In genomic region chr3:195900426-195901355, GRCh38 we compare ENCODE assay signal across 9 cellular contexts. TPM values are rescaled to one million over a fixed set of nuclear protein-coding genes. Genes with fewer than 3 reads are reported as not detected.
DNase-seq lines count a peak whose midpoint lies in the region; ATAC-seq and TF ChIP-seq lines count a peak whose summit lies in the region.
"Had no signal": no experiment of that assay in that cellular context is flagged by ENCODE, and none has a peak within 500 bp of the region (broad histone marks: within the 10 kb centered on the region; RNA-seq: fewer than 3 reads in every experiment).

No MANE protein-coding gene starts in this region.

- H3K27me3 ChIP-seq in heart right ventricle, result no peaks in the 10 kb centered on the region
- H3K27me3 ChIP-seq in smooth muscle cell (ENCODE audit: low read depth), result no peaks in the 10 kb centered on the region
- no peaks in the 10 kb centered on the region for H3K27me3 ChIP-seq in PC-9 (ENCODE audit: insufficient read depth, low read depth)

- peak; percentile 90 for DNase-seq in AG20443 (ENCODE audit: low spot score)
- no peak for DNase-seq in activated T-helper 1 cell treated with anti-CD3 and anti-CD28 coated beads, Interleukin-12 subunit alpha, Interleukin-12 subunit beta, Interleukin-2, Interleukin-4 antibody, amounts not matched to agents 30 ng/mL and 10 ng/mL and 1 ng/mL, durations not matched to agents 14 hours and 24 hours and 36 hours (ENCODE audit: low spot score)
- DNase-seq in heart right ventricle, result peak; percentile 44 to 56
- DNase-seq in smooth muscle cell (lab: John Stamatoyannopoulos, UW; ENCODE audit: unreplicated experiment), result no peak
- no peak for DNase-seq in iPS-NIHi7 (ENCODE audit: extremely low spot score)
- no peak for DNase-seq in PC-9
- DNase-seq: DND-41 had no signal

- no peak overlapping the region for H3K4me2 ChIP-seq in smooth muscle cell
- H3K4me2 ChIP-seq in PC-9, result no peak overlapping the region

- H2AFZ ChIP-seq in smooth muscle cell (ENCODE audit: low read depth), result no peak overlapping the region
- no peak overlapping the region for H2AFZ ChIP-seq in PC-9

- POLR2A ChIA-PET in PC-9 (lab: Charles Lee; ENCODE audit: unreplicated experiment), result interaction anchor here (0.7 kb wide), 1 partner anchor 330 kb away, joined by 3 read pairs; no protein-coding TSS in a partner anchor

- H3K27ac ChIP-seq in heart right ventricle (peak overlapping the region in 6 of 10 donors; percentile 0 to 83 (median 42)), smooth muscle cell (ENCODE audit: low read depth) (peak overlapping the region; percentile 49), PC-9 (no peak overlapping the region)

- peaks cover 39 to 71% (median 70%) of the 10 kb centered on the region in 3 donors for H3K4me1 Mint-ChIP-seq in IgD-negative memory B cell
- peaks cover 78% of the 10 kb centered on the region for H3K4me1 Mint-ChIP-seq in activated T-helper 1 cell treated with anti-CD3 and anti-CD28 coated beads, Interleukin-12 subunit alpha, Interleukin-12 subunit beta, Interleukin-2, Interleukin-4 antibody, amounts not matched to agents 30 ng/mL and 10 ng/mL and 1 ng/mL, durations not matched to agents 14 hours and 24 hours and 36 hours (ENCODE audit: low read depth)

- no peaks in the 10 kb centered on the region for H3K9me2 ChIP-seq in PC-9 (ENCODE audit: insufficient read depth)

- H3K9me3 ChIP-seq in heart right ventricle (no peaks in the 10 kb centered on the region), smooth muscle cell (replicated peaks; ENCODE audit: low read depth) (no peaks in the 10 kb centered on the region), PC-9 (ENCODE audit: insufficient read depth, low read depth) (no peaks in the 10 kb centered on the region)

- CTCF ChIA-PET in PC-9 (lab: Charles Lee), result interaction anchor here (1.0 kb wide), 1 partner anchor 41 kb away, joined by 4 read pairs; no protein-coding TSS in a partner anchor

- H3K27ac Mint-ChIP-seq in IgD-negative memory B cell, result peak overlapping the region; percentile 83 to 95 (median 84)
- peak overlapping the region; percentile 56 for H3K27ac Mint-ChIP-seq in activated T-helper 1 cell treated with anti-CD3 and anti-CD28 coated beads, Interleukin-12 subunit alpha, Interleukin-12 subunit beta, Interleukin-2, Interleukin-4 antibody, amounts not matched to agents 30 ng/mL and 10 ng/mL and 1 ng/mL, durations not matched to agents 14 hours and 24 hours and 36 hours

- H3F3A ChIP-seq in smooth muscle cell (ENCODE audit: low read depth) (peaks cover 6% of the 10 kb centered on the region), PC-9 (ENCODE audit: insufficient read depth, low read depth) (peaks cover 40% of the 10 kb centered on the region)

- TF ChIP-seq CTCF in heart right ventricle (IDR thresholded peaks at IDR 0.05) (no peak), smooth muscle cell (IDR thresholded peaks at IDR 0.05; ENCODE audit: borderline replicate concordance, insufficient read depth, poor library complexity, severe bottlenecking) (no peak), PC-9 (conservative IDR thresholded peaks at IDR 0.05) (no peak)

- peak overlapping the region; percentile 8 to 92 (median 79) for H3K4me3 Mint-ChIP-seq in IgD-negative memory B cell
- peak overlapping the region; percentile 19 for H3K4me3 Mint-ChIP-seq in activated T-helper 1 cell treated with anti-CD3 and anti-CD28 coated beads, Interleukin-12 subunit alpha, Interleukin-12 subunit beta, Interleukin-2, Interleukin-4 antibody, amounts not matched to agents 30 ng/mL and 10 ng/mL and 1 ng/mL, durations not matched to agents 14 hours and 24 hours and 36 hours

- H3K36me3 Mint-ChIP-seq in IgD-negative memory B cell, result no peaks in the 10 kb centered on the region
- peaks cover 38% of the 10 kb centered on the region for H3K36me3 Mint-ChIP-seq in activated T-helper 1 cell treated with anti-CD3 and anti-CD28 coated beads, Interleukin-12 subunit alpha, Interleukin-12 subunit beta, Interleukin-2, Interleukin-4 antibody, amounts not matched to agents 30 ng/mL and 10 ng/mL and 1 ng/mL, durations not matched to agents 14 hours and 24 hours and 36 hours (ENCODE audit: low read depth)

- H3K4me1 ChIP-seq in heart right ventricle (peaks cover 2 to 89% (median 25%) of the 10 kb centered on the region in 9 donors), smooth muscle cell (ENCODE audit: low read depth) (peaks cover 19% of the 10 kb centered on the region), PC-9 (replicated peaks; ENCODE audit: insufficient read depth) (peaks cover 26% of the 10 kb centered on the region)

- H4K20me1 ChIP-seq in smooth muscle cell (ENCODE audit: low read depth) (peaks cover 25% of the 10 kb centered on the region), PC-9 (ENCODE audit: insufficient read depth) (no peaks in the 10 kb centered on the region)

- intact Hi-C loops in activated T-helper 1 cell treated with anti-CD3 and anti-CD28 coated beads, Interleukin-12 subunit alpha, Interleukin-12 subunit beta, Interleukin-2, Interleukin-4 antibody, amounts not matched to agents 30 ng/mL and 10 ng/mL and 1 ng/mL, durations not matched to agents 14 hours and 24 hours and 36 hours (cut with micrococcal nuclease), result loop anchor here (10.0 kb wide), 2 partner anchors 374 to 456 kb away; partner anchors contain the start of gene ACAP2
- intact Hi-C loops in heart right ventricle (cut with DNase I) (no loop called here), PC-9 (cut with micrococcal nuclease; ENCODE audit: unreplicated experiment) (no loop called here)

- WGBS in heart right ventricle, 2 donors, result 76 to 80% methylated on average over 23 of the region's 23 CpGs
- 78% methylated on average over 23 of the region's 23 CpGs for WGBS in smooth muscle cell (ENCODE audit: low lambda C conversion rate)

- ATAC-seq in GM19438 (IDR thresholded peaks at IDR 0.05; ENCODE audit: low read depth, unreplicated experiment), result peak; percentile 51
- peak; percentile 15 to 77 (median 54) for ATAC-seq in heart right ventricle

- no peaks in the 10 kb centered on the region for H3K27me3 Mint-ChIP-seq in IgD-negative memory B cell
- H3K27me3 Mint-ChIP-seq in activated T-helper 1 cell treated with anti-CD3 and anti-CD28 coated beads, Interleukin-12 subunit alpha, Interleukin-12 subunit beta, Interleukin-2, Interleukin-4 antibody, amounts not matched to agents 30 ng/mL and 10 ng/mL and 1 ng/mL, durations not matched to agents 14 hours and 24 hours and 36 hours (ENCODE audit: insufficient read depth), result no peaks in the 10 kb centered on the region

- H3K79me2 ChIP-seq in smooth muscle cell (ENCODE audit: low read depth) (peaks cover 43% of the 10 kb centered on the region), PC-9 (ENCODE audit: low read depth) (peaks cover 37% of the 10 kb centered on the region)

- H3K9me3 Mint-ChIP-seq in IgD-negative memory B cell, result no peaks in the 10 kb centered on the region
- H3K9me3 Mint-ChIP-seq in activated T-helper 1 cell treated with anti-CD3 and anti-CD28 coated beads, Interleukin-12 subunit alpha, Interleukin-12 subunit beta, Interleukin-2, Interleukin-4 antibody, amounts not matched to agents 30 ng/mL and 10 ng/mL and 1 ng/mL, durations not matched to agents 14 hours and 24 hours and 36 hours, result no peaks in the 10 kb centered on the region

- H3K9ac ChIP-seq in smooth muscle cell (ENCODE audit: low read depth), result peak overlapping the region; percentile 13

- no peak overlapping the region for H3K4me3 ChIP-seq in heart right ventricle
- H3K4me3 ChIP-seq in smooth muscle cell, result no peak overlapping the region
- H3K4me3 ChIP-seq in PC-9, result no peak overlapping the region

- no TSS peak for BruUV-seq in PC-9 (replicated peaks; lab: Mats Ljungman, UMichigan)

- no peaks in the 10 kb centered on the region for H3K36me3 ChIP-seq in heart right ventricle
- no peaks in the 10 kb centered on the region for H3K36me3 ChIP-seq in smooth muscle cell (ENCODE audit: low read depth)
- H3K36me3 ChIP-seq in PC-9 (ENCODE audit: low read depth), result no peaks in the 10 kb centered on the region

RNA-seq across cellular contexts. Expression of gene TNK2, which starts 7.7 kb away (rescaled TPM):
- polyA plus RNA-seq in IgD-negative memory B cell, result 6.1 TPM
- 126 and 127 TPM in 2 replicates for total RNA-seq in activated T-helper 1 cell treated with anti-CD3 and anti-CD28 coated beads, Interleukin-12 subunit alpha, Interleukin-12 subunit beta, Interleukin-2, Interleukin-4 antibody, amounts not matched to agents 30 ng/mL and 10 ng/mL and 1 ng/mL, durations not matched to agents 14 hours and 24 hours and 36 hours
- 10 to 100 TPM; 17.6 to 47.3 (median 32.2) TPM for total RNA-seq in heart right ventricle
- polyA plus RNA-seq in heart right ventricle, result 10 to 100 TPM; 31.3 to 48.3 TPM
- total RNA-seq in smooth muscle cell, result 4.3 and 10.6 TPM in 2 replicates
- polyA plus RNA-seq in smooth muscle cell, result 2.8 and 8.2 TPM in 2 replicates
- 118 and 125 TPM in 2 replicates for total RNA-seq in PC-9 (2021)

Comparison
In these comparisons a context has a peak if more than half of its experiments do, and no peak if none do; other contexts are left out.
1. DNase-seq: peak in AG20443 (single experiment) and heart right ventricle (2 of 2); none in activated T-helper 1 cell treated with anti-CD3 and anti-CD28 coated beads, Interleukin-12 subunit alpha, Interleukin-12 subunit beta, Interleukin-2, Interleukin-4 antibody, amounts not matched to agents 30 ng/mL and 10 ng/mL and 1 ng/mL, durations not matched to agents 14 hours and 24 hours and 36 hours (single experiment), smooth muscle cell (single experiment), iPS-NIHi7 (single experiment) and PC-9 (0 of 2).